Comparison of ENCODE assay signal across 8 cellular contexts in the genomic region with DNA sequence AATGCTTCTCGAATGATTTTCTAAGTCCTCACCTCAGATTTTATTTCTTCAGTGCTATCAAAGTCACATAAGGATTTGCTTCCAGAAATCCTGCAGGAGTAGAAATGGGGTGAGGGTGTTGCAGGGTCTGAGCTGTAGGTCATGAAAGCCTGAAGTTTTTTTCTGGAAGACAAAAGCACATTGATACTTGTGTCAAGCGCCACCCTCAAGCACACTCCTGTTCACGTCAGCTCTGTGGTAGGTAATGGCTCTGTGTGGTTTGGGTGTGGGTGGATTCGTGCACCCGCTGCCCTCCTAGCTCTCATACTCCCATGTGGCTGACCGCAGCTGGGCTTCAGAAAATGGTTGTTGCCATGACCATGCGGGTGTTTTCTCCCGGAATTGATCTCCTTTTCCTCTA. TPM values are rescaled to one million over a fixed set of nuclear protein-coding genes. Genes with fewer than 3 reads are reported as not detected.
DNase-seq lines count a peak whose midpoint lies in the region; ATAC-seq and TF ChIP-seq lines count a peak whose summit lies in the region.
"Had no signal": no experiment of that assay in that cellular context is flagged by ENCODE, and none has a peak within 500 bp of the region (broad histone marks: within the 10 kb centered on the region; RNA-seq: fewer than 3 reads in every experiment).

No MANE protein-coding gene starts in this region.

- H3K4me1 Mint-ChIP-seq in MCF 10A (ENCODE audit: insufficient read depth, unreplicated experiment), result peaks cover 27% of the 10 kb centered on the region

- 80% methylated on average over 5 of the region's 8 CpGs for WGBS in right lobe of liver (ENCODE audit: insufficient coverage, low coverage, low lambda C conversion rate, missing lambda C conversion rate)
- WGBS in transverse colon (ENCODE audit: low coverage in 1 of 2), 2 donors, result 21 to 25% methylated on average over 5 to 8 of the region's 8 CpGs

- no peaks in the 10 kb centered on the region for H3K27me3 Mint-ChIP-seq in MCF 10A (ENCODE audit: insufficient read depth, unreplicated experiment)

- TF ChIP-seq POLR2A in right lobe of liver (IDR thresholded peaks at IDR 0.05) (no peak), transverse colon (IDR thresholded peaks at IDR 0.05) (no peak)

- in situ Hi-C loops in transverse colon (cut with MboI; ENCODE audit: low pct_ligation_motif_present in 1 of 4, low pct_unique_long_range_greater_than_20kb in 1 of 4, low sequenced_read_pairs in 3 of 4) (loop anchor here in 1 of 4 donors (5.0 kb wide), 1 partner anchor 80 kb away; no protein-coding TSS in a partner anchor), HAP-1 (cut with MboI; ENCODE audit: low sequenced_read_pairs) (no loop called here)

- H3K4me3 ChIP-seq in MG63 (peak overlapping the region; percentile 25), right lobe of liver (no peak overlapping the region), transverse colon (peak overlapping the region in 2 of 4 donors; percentile 14 to 33), HAP-1 (no peak overlapping the region; the same call in 1 of the 2 replicates)

- H3K36me3 ChIP-seq in MG63, result no peaks in the 10 kb centered on the region
- H3K36me3 ChIP-seq in right lobe of liver, result no peaks in the 10 kb centered on the region
- H3K36me3 ChIP-seq in transverse colon, result no peaks in the 10 kb centered on the region
- H3K36me3 ChIP-seq in HAP-1 (replicated peaks), result no peaks in the 10 kb centered on the region

- DNase-seq in MG63, result peak; percentile 81
- peak; percentile 63 for DNase-seq in MCF 10A (ENCODE audit: unreplicated experiment)
- DNase-seq in right lobe of liver, result no peak
- peak; percentile 33 for DNase-seq in transverse colon
- DNase-seq in HAP-1 (ENCODE audit: low spot score in 2 of 2), result no peak
- no peak for DNase-seq in NCI-H82 treated with DMSO at 0.1 percent for 48 hours (lab: John Stamatoyannopoulos, UW; ENCODE audit: unreplicated experiment)
- no peak for DNase-seq in activated naive CD4-positive, alpha-beta T cell treated with anti-CD3 and anti-CD28 coated beads, Interleukin-2, amount 50 U/mL, for 72 hours (ENCODE audit: low spot score in 2 of 2)
- DNase-seq: activated T-cell treated with anti-CD3 and anti-CD28 coated beads, Interleukin-2, amount 50 U/mL, for 1 hour had no signal

- H3K27ac ChIP-seq in right lobe of liver (peak overlapping the region in 2 of 3 donors; percentile 10 to 59), transverse colon (peak overlapping the region; percentile 81 to 83 (median 82))

- CTCF ChIA-PET in MCF 10A (lab: Yijun Ruan, JAX), result interaction anchor here (0.5 to 5.4 kb wide), 8 partner anchors 12 to 1268 kb away, joined by 3 to 71 read pairs (median 4); no protein-coding TSS in a partner anchor

- H3K4me3 Mint-ChIP-seq in MCF 10A (ENCODE audit: unreplicated experiment), result peak overlapping the region; percentile 68

- peaks cover 16% of the 10 kb centered on the region for H3K36me3 Mint-ChIP-seq in MCF 10A (ENCODE audit: insufficient read depth, unreplicated experiment)
- no peaks in the 10 kb centered on the region for H3K36me3 Mint-ChIP-seq in activated naive CD4-positive, alpha-beta T cell treated with anti-CD3 and anti-CD28 coated beads, Interleukin-2, amount 50 U/mL, for 72 hours

- intact Hi-C loops in MCF 10A (cut with micrococcal nuclease), result loop anchor here (2.0 kb wide), 1 partner anchor 124 kb away; a partner anchor contains a TSS
- intact Hi-C loops in right lobe of liver (cut with DNase I), result no loop called here
- intact Hi-C loops in transverse colon (cut with DNase I; ENCODE audit: low total_unique reads), result no loop called here

- POLR2A ChIA-PET in MCF 10A (lab: Yijun Ruan, JAX), result interaction anchor here (0.7 to 5.3 kb wide), 21 partner anchors 12 to 146 kb away, joined by 3 to 121 read pairs (median 6); a partner anchor contains a TSS

- ATAC-seq in right lobe of liver, result no peak
- no peak for ATAC-seq in activated naive CD4-positive, alpha-beta T cell treated with anti-CD3 and anti-CD28 coated beads, Interleukin-2, amount 50 U/mL, for 72 hours

- H3K27ac Mint-ChIP-seq in MCF 10A (ENCODE audit: low read depth, unreplicated experiment), result peak overlapping the region; percentile 100
- H3K27ac Mint-ChIP-seq in activated naive CD4-positive, alpha-beta T cell treated with anti-CD3 and anti-CD28 coated beads, Interleukin-2, amount 50 U/mL, for 72 hours, result no peak overlapping the region

- H3K27me3 ChIP-seq in MG63 (no peaks in the 10 kb centered on the region), right lobe of liver (no peaks in the 10 kb centered on the region), transverse colon (no peaks in the 10 kb centered on the region), HAP-1 (ENCODE audit: low read depth) (no peaks in the 10 kb centered on the region)

- TF ChIP-seq EP300 in transverse colon (IDR thresholded peaks at IDR 0.05; ENCODE audit: low read depth), result no peak

- H3K4me1 ChIP-seq in right lobe of liver, result no peaks in the 10 kb centered on the region
- peaks cover 11 to 32% (median 23%) of the 10 kb centered on the region in 4 donors for H3K4me1 ChIP-seq in transverse colon
- H3K4me1 ChIP-seq in HAP-1, result peaks cover 31% of the 10 kb centered on the region

- TF ChIP-seq CTCF in MCF 10A (IDR thresholded peaks at IDR 0.05; ENCODE audit: unreplicated experiment) (no peak), right lobe of liver (IDR thresholded peaks at IDR 0.05) (no peak), transverse colon (IDR thresholded peaks at IDR 0.05) (no peak)

- H3K9me3 ChIP-seq in MG63 (no peaks in the 10 kb centered on the region), right lobe of liver (no peaks in the 10 kb centered on the region), transverse colon (no peaks in the 10 kb centered on the region), HAP-1 (no peaks in the 10 kb centered on the region)

- BruUV-seq in MCF 10A (replicated peaks; lab: Mats Ljungman, UMichigan), result no TSS peak

- no peaks in the 10 kb centered on the region for H3K9me3 Mint-ChIP-seq in MCF 10A (ENCODE audit: unreplicated experiment)
- H3K9me3 Mint-ChIP-seq in activated naive CD4-positive, alpha-beta T cell treated with anti-CD3 and anti-CD28 coated beads, Interleukin-2, amount 50 U/mL, for 72 hours, result no peaks in the 10 kb centered on the region

RNA-seq across cellular contexts. Expression of a gene that starts 39.9 kb away (rescaled TPM):
- not detected in 2 replicates for total RNA-seq in MG63 (2014; rRNA removed; shearing (Covaris generic); ENCODE audit: low replicate concordance)
- total RNA-seq in MCF 10A (2022), result 6.1 and 7.2 TPM in 2 replicates
- not detected for total RNA-seq in right lobe of liver
- not detected for total RNA-seq in transverse colon
- not detected for total RNA-seq in activated naive CD4-positive, alpha-beta T cell treated with anti-CD3 and anti-CD28 coated beads, Interleukin-2, amount 50 U/mL, for 72 hours

RNA-seq across cellular contexts. Expression of a gene that starts 59.8 kb away (rescaled TPM):
- 79.9 and 96.6 TPM in 2 replicates for total RNA-seq in MG63 (2014; rRNA removed; shearing (Covaris generic); ENCODE audit: low replicate concordance)
- total RNA-seq in MCF 10A (2022) (61.2 and 88.7 TPM in 2 replicates), right lobe of liver (1 to 10 TPM in 2 of 6 experiments, under 1 TPM in 4; 0.51 to 2.1 (median 0.89) TPM), transverse colon (10 to 100 TPM in 3 of 4 donors, 1 to 10 TPM in 1; 9.7 to 31.0 (median 23.8) TPM)
- 10 to 100 TPM; 17.3 to 28.1 TPM for total RNA-seq in activated naive CD4-positive, alpha-beta T cell treated with anti-CD3 and anti-CD28 coated beads, Interleukin-2, amount 50 U/mL, for 72 hours

Comparison
In these comparisons a context has a peak if more than half of its experiments do, and no peak if none do; other contexts are left out.
1. DNase-seq: peak in MG63 (single experiment), MCF 10A (single experiment) and transverse colon (single experiment); none in right lobe of liver (0 of 3), HAP-1 (0 of 2), NCI-H82 treated with DMSO at 0.1 percent for 48 hours (single experiment) and activated naive CD4-positive, alpha-beta T cell treated with anti-CD3 and anti-CD28 coated beads, Interleukin-2, amount 50 U/mL, for 72 hours (0 of 2).